In the genomic region with DNA sequence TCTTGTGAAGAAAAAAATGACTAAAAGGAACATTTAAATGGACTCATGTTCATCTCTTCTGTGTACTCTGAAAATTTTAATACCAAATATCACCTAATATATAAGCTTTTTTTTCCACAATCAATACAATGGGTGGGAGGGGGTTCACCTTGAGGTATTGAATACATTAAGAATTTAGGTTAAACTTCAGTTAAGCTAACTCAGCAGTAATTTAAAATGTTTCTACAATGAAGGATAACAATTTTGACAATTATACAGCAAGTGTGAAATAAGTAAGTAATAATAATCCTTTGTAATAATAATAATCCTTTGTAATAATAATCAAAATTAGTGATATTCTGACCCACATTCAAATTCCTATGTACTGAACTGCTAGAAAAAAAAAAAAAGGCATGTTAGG, we compare ENCODE assay signal across 1 cellular context.
A peak's percentile ranks its signal among the peaks of the same experiment; 100 is the strongest.
TF ChIP-seq lines count a peak whose summit lies in the region.

No MANE protein-coding gene starts in this region.

TF ChIP-seq in K562, 482 proteins besides CTCF, POLR2A, EP300 and RAD21 (continued from another document):
- peak; percentile 72 for TF ChIP-seq ZNF316 (IDR thresholded peaks at IDR 0.05)
